Comparison of ENCODE assay signal across 19 cellular contexts in the genomic region with DNA sequence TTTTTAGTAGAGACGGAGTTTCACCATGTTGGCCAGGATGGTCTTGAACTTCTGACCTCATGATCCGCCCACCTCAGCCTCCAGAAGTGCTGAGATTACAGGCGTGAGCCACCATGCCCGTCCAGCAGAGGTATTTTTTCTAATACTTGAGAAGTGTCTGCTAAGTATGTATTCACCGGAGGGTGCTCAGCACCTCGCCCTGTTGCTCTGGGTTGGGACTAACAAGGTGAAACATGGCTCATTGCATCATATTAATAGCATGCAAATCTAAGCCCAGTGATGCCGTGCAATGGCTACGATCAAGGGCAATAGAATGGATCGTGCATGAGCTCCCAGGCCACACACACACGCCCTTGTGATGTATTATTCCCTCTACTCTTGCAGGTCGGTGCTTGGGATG.
"Had no signal": no experiment of that assay in that cellular context is flagged by ENCODE, and none has a peak within 500 bp of the region (broad histone marks: within the 10 kb centered on the region; RNA-seq: fewer than 3 reads in every experiment).

No MANE protein-coding gene starts in this region.

- H3K27ac Mint-ChIP-seq: activated B cell treated with CpG ODN at 0.5 μM for 24 hours; activated CD4-positive, alpha-beta T cell treated with anti-CD3 and anti-CD28 coated beads, Interleukin-2, amount 10 ng/mL, durations not matched to agents 24 days and 14 days; activated T-helper 17 cell treated with anti-CD3 and anti-CD28 coated beads, Interleukin-2, amount 50 U/mL, for 72 hours; natural killer cell had no signal

- H3K27ac ChIP-seq: coronary artery, uterus had no signal

- ATAC-seq: activated T-helper 17 cell treated with anti-CD3 and anti-CD28 coated beads, Interleukin-2, amount 50 U/mL, for 72 hours; natural killer cell had no signal

- H3K9me3 Mint-ChIP-seq: activated B cell treated with CpG ODN at 0.5 μM for 24 hours; activated CD4-positive, alpha-beta T cell treated with anti-CD3 and anti-CD28 coated beads, Interleukin-2, amount 10 ng/mL, durations not matched to agents 24 days and 14 days; activated T-helper 17 cell treated with anti-CD3 and anti-CD28 coated beads, Interleukin-2, amount 50 U/mL, for 72 hours; natural killer cell had no signal

- H3K36me3 Mint-ChIP-seq: natural killer cell had no signal

- H3K4me3 Mint-ChIP-seq: activated B cell treated with CpG ODN at 0.5 μM for 24 hours; activated CD4-positive, alpha-beta T cell treated with anti-CD3 and anti-CD28 coated beads, Interleukin-2, amount 10 ng/mL, durations not matched to agents 24 days and 14 days; activated T-helper 17 cell treated with anti-CD3 and anti-CD28 coated beads, Interleukin-2, amount 50 U/mL, for 72 hours; natural killer cell had no signal

- H3K9me3 ChIP-seq: adrenal gland, gastrocnemius medialis, suprapubic skin, uterus had no signal

- H3K4me1 Mint-ChIP-seq: activated T-helper 17 cell treated with anti-CD3 and anti-CD28 coated beads, Interleukin-2, amount 50 U/mL, for 72 hours; natural killer cell had no signal

- H3K36me3 ChIP-seq: adrenal gland, gastrocnemius medialis, suprapubic skin, uterus had no signal

- DNase-seq: activated B cell treated with CpG ODN at 0.5 μM for 24 hours; activated CD4-positive, alpha-beta T cell treated with anti-CD3 and anti-CD28 coated beads, Interleukin-2, amount 10 ng/mL, durations not matched to agents 24 days and 14 days; activated CD8-positive, alpha-beta memory T cell treated with anti-CD3 and anti-CD28 coated beads for 24 hours; activated naive CD4-positive, alpha-beta T cell treated with anti-CD3 and anti-CD28 coated beads, Interleukin-2, amount 50 U/mL, for 16 hours; activated T-cell treated with anti-CD3 and anti-CD28 coated beads for 4 hours; caudate nucleus; effector CD8-positive, alpha-beta T cell; gastrocnemius medialis; natural killer cell; occipital lobe; stimulated activated CD4-positive, alpha-beta T cell treated with anti-CD3 and anti-CD28 coated beads, Interleukin-2, amount 100 ng/mL, for 48 hours; stimulated activated naive CD4-positive, alpha-beta T cell treated with Interleukin-2 at 50 U/mL for 16 hours; T-helper 1 cell; uterus had no signal

- H3K27me3 Mint-ChIP-seq: activated CD4-positive, alpha-beta T cell treated with anti-CD3 and anti-CD28 coated beads, Interleukin-2, amount 10 ng/mL, durations not matched to agents 24 days and 14 days; activated T-helper 17 cell treated with anti-CD3 and anti-CD28 coated beads, Interleukin-2, amount 50 U/mL, for 72 hours had no signal

- H3K27me3 ChIP-seq: adrenal gland, suprapubic skin, uterus had no signal

- H3K4me3 ChIP-seq: coronary artery, gastrocnemius medialis, lung, suprapubic skin, uterus had no signal
